ENCODE assay signal across 9 cellular contexts in genomic region chr6:168817558-168818159, GRCh38.
"Had no signal": no experiment of that assay in that cellular context is flagged by ENCODE, and none has a peak within 500 bp of the region (broad histone marks: within the 10 kb centered on the region; RNA-seq: fewer than 3 reads in every experiment).

No MANE protein-coding gene starts in this region.

- H3K4me2 ChIP-seq: GM23338 had no signal

- ATAC-seq: GM23338, HepG2 had no signal

- FAIRE-seq: H1, H54, HepG2 had no signal

- H3K9me3 Mint-ChIP-seq: GM23338 had no signal

- H2AFZ ChIP-seq: GM23338 had no signal

- H3K27ac ChIP-seq: HL-60 had no signal

- DNase-seq: H9, HCEC 1CT, HFFc6 had no signal

- H3K4me3 ChIP-seq: GM23338 had no signal

- H3K4me1 Mint-ChIP-seq: GM23338, H9, IgD-negative memory B cell had no signal

- H3K4me3 Mint-ChIP-seq: GM23338, H9, HFFc6 had no signal

- H3K27ac Mint-ChIP-seq: GM23338, H9, HFFc6, IgD-negative memory B cell had no signal

- H3K36me3 Mint-ChIP-seq: IgD-negative memory B cell had no signal
